In the genomic region with DNA sequence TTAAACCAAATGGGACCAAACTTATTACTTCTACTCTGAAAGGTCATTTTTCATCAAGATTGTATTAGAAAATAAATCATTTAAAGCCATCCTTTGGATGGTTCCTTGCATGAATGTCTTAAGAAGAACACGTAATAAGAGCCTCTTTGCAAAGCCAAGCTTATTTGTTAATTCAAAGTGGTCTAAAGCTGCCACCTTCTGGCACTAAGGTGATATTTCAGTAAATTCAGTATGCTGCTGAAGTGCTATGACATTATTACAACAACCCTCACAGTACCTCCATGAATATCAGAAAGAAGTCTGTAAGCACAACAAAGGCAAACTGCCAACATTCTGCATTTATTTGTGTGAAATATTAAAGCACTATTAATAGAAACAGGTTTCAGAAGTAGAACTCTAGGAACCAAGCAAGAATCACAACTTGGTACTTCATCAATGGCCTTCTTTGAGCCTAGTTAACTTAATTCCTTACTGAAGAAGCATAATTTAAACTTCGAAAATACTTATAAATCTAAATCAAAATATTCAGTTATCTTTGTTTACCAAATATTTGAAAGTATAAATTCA, we compare ENCODE assay signal across 8 cellular contexts. TPM values are rescaled to one million over a fixed set of nuclear protein-coding genes. Genes with fewer than 3 reads are reported as not detected.
DNase-seq lines count a peak whose midpoint lies in the region; ATAC-seq, FAIRE-seq and TF ChIP-seq lines count a peak whose summit lies in the region.

No MANE protein-coding gene starts in this region.

- no peak overlapping the region for H3K23ac ChIP-seq in IMR-90 (ENCODE audit: low read depth, low read length)

- no peak overlapping the region for H3K14ac ChIP-seq in IMR-90 (replicated peaks; ENCODE audit: low read depth, low read length)

- TF ChIP-seq POLR2A in IMR-90 (IDR thresholded peaks at IDR 0.05; ENCODE audit: low read depth, low read length) (no peak), esophagus squamous epithelium (IDR thresholded peaks at IDR 0.05) (no peak)

- H4K5ac ChIP-seq in IMR-90 (ENCODE audit: low read depth, low read length), result no peak overlapping the region

- no peak overlapping the region for H4K8ac ChIP-seq in IMR-90 (ENCODE audit: low read depth in 2 of 2, low read length in 2 of 2)

- no peaks in the 10 kb centered on the region for H3K9me2 ChIP-seq in OCI-LY7 (ENCODE audit: insufficient read depth, low read length)

- H3K4me2 ChIP-seq in IMR-90 (ENCODE audit: low read depth, low read length) (no peak overlapping the region), OCI-LY7 (ENCODE audit: low read length) (no peak overlapping the region)

- H3K4me1 ChIP-seq in IMR-90 (ENCODE audit: control insufficient read depth, insufficient read depth, low read length), result no peaks in the 10 kb centered on the region
- H3K4me1 ChIP-seq in OCI-LY7 (ENCODE audit: insufficient read depth, low read length, poor library complexity, severe bottlenecking), result no peaks in the 10 kb centered on the region
- no peaks in the 10 kb centered on the region for H3K4me1 ChIP-seq in small intestine (ENCODE audit: control insufficient read depth in 2 of 2, insufficient read depth in 1 of 2, low read depth in 1 of 2, low read length in 1 of 2)
- no peaks in the 10 kb centered on the region for H3K4me1 ChIP-seq in esophagus squamous epithelium

- no peak overlapping the region for H2BK20ac ChIP-seq in IMR-90 (ENCODE audit: low read depth, low read length)

- H2AK9ac ChIP-seq in IMR-90 (replicated peaks; ENCODE audit: low read depth, low read length, poor library complexity), result no peak overlapping the region

- H3K18ac ChIP-seq in IMR-90 (ENCODE audit: low read depth, low read length), result no peak overlapping the region

- peak; percentile 52 for TF ChIP-seq CTCF in IMR-90 (conservative IDR thresholded peaks at IDR 0.05; ENCODE audit: low read depth, low read length)
- TF ChIP-seq CTCF in OCI-LY7 (conservative IDR thresholded peaks at IDR 0.05; ENCODE audit: low read length), result peak; percentile 76
- peak; percentile 56 for TF ChIP-seq CTCF in fibroblast of the aortic adventitia (IDR thresholded peaks at IDR 0.05; ENCODE audit: insufficient read depth, low read length)
- TF ChIP-seq CTCF in esophagus squamous epithelium (IDR thresholded peaks at IDR 0.05), result peak in 2 of 6 experiments; percentile 15 to 39

- peak; percentile 49 for TF ChIP-seq RAD21 in IMR-90 (IDR thresholded peaks at IDR 0.05; ENCODE audit: low read length)

- FAIRE-seq in small intestine (lab: Jason Lieb, UNC), result no peak

- no peak overlapping the region for H3K4ac ChIP-seq in IMR-90 (ENCODE audit: low read depth, low read length)

- H4K20me1 ChIP-seq in IMR-90 (ENCODE audit: insufficient read depth, low read length), result no peaks in the 10 kb centered on the region
- no peaks in the 10 kb centered on the region; the same call in 1 of the 2 replicates for H4K20me1 ChIP-seq in OCI-LY7 (ENCODE audit: insufficient read depth, low read length)

- H2AK5ac ChIP-seq in IMR-90 (ENCODE audit: low read depth, low read length), result no peak overlapping the region

- BruUV-seq in IMR-90 (replicated peaks; lab: Mats Ljungman, UMichigan), result no TSS peak
- no TSS peak for BruUV-seq in OCI-LY7 (replicated peaks; lab: Mats Ljungman, UMichigan)

- H3K27me3 ChIP-seq in IMR-90 (ENCODE audit: control insufficient read depth, insufficient read depth, low read length) (no peaks in the 10 kb centered on the region), small intestine (ENCODE audit: control insufficient read depth in 2 of 2, insufficient read depth in 2 of 2, low read length in 2 of 2) (no peaks in the 10 kb centered on the region), esophagus squamous epithelium (no peaks in the 10 kb centered on the region)

- ATAC-seq in IMR-90 (ENCODE audit: low read depth) (peak; percentile 64), GM21423 (IDR thresholded peaks at IDR 0.05; ENCODE audit: unreplicated experiment) (no peak), GM19023 (IDR thresholded peaks at IDR 0.05; ENCODE audit: unreplicated experiment) (no peak)

- H3K36me3 ChIP-seq in IMR-90 (ENCODE audit: control insufficient read depth, insufficient read depth, low read length) (no peaks in the 10 kb centered on the region), OCI-LY7 (ENCODE audit: insufficient read depth, low read length) (no peaks in the 10 kb centered on the region), small intestine (ENCODE audit: control insufficient read depth in 2 of 2, insufficient read depth in 2 of 2, low read length in 2 of 2) (no peaks in the 10 kb centered on the region), esophagus squamous epithelium (no peaks in the 10 kb centered on the region)

- dilution Hi-C loops in IMR-90 (cut with HindIII; ENCODE audit: low sequenced_read_pairs, unreplicated experiment), result no loop called here

- in situ Hi-C loops in IMR-90 (cut with MboI; ENCODE audit: low sequenced_read_pairs), result no loop called here

- H3K79me2 ChIP-seq in OCI-LY7 (ENCODE audit: insufficient read depth, low read depth, low read length), result no peaks in the 10 kb centered on the region

- H2BK15ac ChIP-seq in IMR-90 (ENCODE audit: low read depth, low read length), result no peak overlapping the region

- intact Hi-C loops in IMR-90 (cut with micrococcal nuclease), result no loop called here
- intact Hi-C loops in OCI-LY7 (cut with micrococcal nuclease; ENCODE audit: unreplicated experiment), result no loop called here
- intact Hi-C loops in esophagus squamous epithelium (cut with DNase I), result no loop called here

- H3K79me1 ChIP-seq in IMR-90 (ENCODE audit: low read depth in 1 of 2, low read length in 2 of 2), result no peaks in the 10 kb centered on the region

- POLR2A ChIA-PET in IMR-90 (lab: Charles Lee; ENCODE audit: unreplicated experiment), result no interaction called here
- POLR2A ChIA-PET in OCI-LY7 (lab: Charles Lee), result interaction anchor here (0.6 to 1.3 kb wide), 2 partner anchors 35 to 1950 kb away, joined by 3 read pairs; no protein-coding TSS in a partner anchor

- H2BK5ac ChIP-seq in IMR-90 (ENCODE audit: low read depth, low read length, poor library complexity, severe bottlenecking), result no peak overlapping the region

- H2AFZ ChIP-seq in IMR-90 (replicated peaks; ENCODE audit: low read length, poor library complexity) (no peak overlapping the region), OCI-LY7 (ENCODE audit: low read length) (no peak overlapping the region)

- no CpG with 5 or more reads among the region's 2 CpGs for WGBS in IMR-90 (ENCODE audit: extremely low coverage in 2 of 2, insufficient read length in 1 of 2), 2 experiments
- 24 to 34% (median 27%) methylated on average over 2 of the region's 2 CpGs for WGBS in small intestine, 3 donors
- WGBS in esophagus squamous epithelium, 2 donors, result 25 to 30% methylated on average over 2 of the region's 2 CpGs

- H3K9me1 ChIP-seq in IMR-90 (ENCODE audit: insufficient read depth, low read length), result no peaks in the 10 kb centered on the region

- DNase-seq in DMS153 treated with DMSO at 0.1 percent for 48 hours (lab: John Stamatoyannopoulos, UW; ENCODE audit: unreplicated experiment) (peak; percentile 79), IMR-90 (peak; percentile 43), OCI-LY7 (ENCODE audit: low spot score) (peak; percentile 28), fibroblast of the aortic adventitia (ENCODE audit: low read depth) (peak; percentile 71), small intestine (peak; percentile 5), esophagus squamous epithelium (lab: John Stamatoyannopoulos, UW) (no peak)

- no peak overlapping the region for H3K56ac ChIP-seq in IMR-90 (ENCODE audit: extremely low read depth, insufficient read depth, low read length)

- H4K91ac ChIP-seq in IMR-90 (ENCODE audit: insufficient read depth, low read depth, low read length), result no peak overlapping the region

- no peak overlapping the region for H3K9ac ChIP-seq in IMR-90 (ENCODE audit: low read depth, low read length)

- no peaks in the 10 kb centered on the region for H3K9me3 ChIP-seq in IMR-90 (ENCODE audit: control insufficient read depth, insufficient read depth, low read length)
- H3K9me3 ChIP-seq in OCI-LY7 (ENCODE audit: low read length), result no peaks in the 10 kb centered on the region
- H3K9me3 ChIP-seq in small intestine (ENCODE audit: control insufficient read depth, low read depth), result no peaks in the 10 kb centered on the region
- H3K9me3 ChIP-seq in esophagus squamous epithelium, result no peaks in the 10 kb centered on the region

- H3K4me3 ChIP-seq in IMR-90 (ENCODE audit: insufficient read depth, low read depth, low read length) (no peak overlapping the region), OCI-LY7 (ENCODE audit: low read depth, low read length, poor library complexity, severe bottlenecking) (no peak overlapping the region), fibroblast of the aortic adventitia (ENCODE audit: low read depth, low read length) (no peak overlapping the region), small intestine (ENCODE audit: low read depth in 1 of 2, low read length in 2 of 2) (no peak overlapping the region), esophagus squamous epithelium (no peak overlapping the region)

- H3K27ac ChIP-seq in IMR-90 (ENCODE audit: insufficient read depth, low read length) (no peak overlapping the region), OCI-LY7 (ENCODE audit: low read depth, low read length, poor library complexity, severe bottlenecking) (no peak overlapping the region), small intestine (ENCODE audit: low read depth in 1 of 2, low read length in 1 of 2) (no peak overlapping the region), esophagus squamous epithelium (no peak overlapping the region)

- CTCF ChIA-PET in IMR-90 (lab: Yijun Ruan, JAX) (interaction anchor here (0.6 to 1.5 kb wide), 3 partner anchors 10 to 18 kb away, joined by 3 to 10 read pairs (median 3); no protein-coding TSS in a partner anchor), OCI-LY7 (lab: Charles Lee; ENCODE audit: unreplicated experiment) (no interaction called here)

- H2BK120ac ChIP-seq in IMR-90 (ENCODE audit: low read depth, low read length), result no peak overlapping the region

TF ChIP-seq in IMR-90, 13 proteins besides CTCF, POLR2A, EP300 and RAD21 (continues in another document):
- TF ChIP-seq MAZ (IDR thresholded peaks at IDR 0.05; ENCODE audit: borderline replicate concordance, low read depth, low read length) (no peak), CEBPB (IDR thresholded peaks at IDR 0.05; ENCODE audit: low read depth, low read length) (no peak)

RNA-seq across cellular contexts. Expression of a gene that starts 53.1 kb away (rescaled TPM):
- total RNA-seq in IMR-90 (2012; rRNA removed), result 0.83 and 0.90 TPM in 2 replicates
- 0.60 and 0.86 TPM in 2 replicates for polyA plus RNA-seq in IMR-90 (2012; rRNA removed)
- polyA plus RNA-seq in IMR-90 (2012; cell fraction: cytosol; rRNA removed), result 0.20 and 0.32 TPM in 2 replicates
- polyA plus RNA-seq in IMR-90 (2012; cell fraction: nucleus; rRNA removed; ENCODE audit: low replicate concordance), result 0.13 and 0.20 TPM in 2 replicates
- not detected in 2 replicates for total RNA-seq in OCI-LY7 (2014; rRNA removed; shearing (Covaris generic))
- total RNA-seq in OCI-LY7 (2022), result not detected in 2 replicates
- total RNA-seq in fibroblast of the aortic adventitia (ENCODE audit: low replicate concordance), result 0.09 and 1.1 TPM in 2 replicates
- 1 to 10 TPM in 2 of 3 donors, under 1 TPM in 1; 0.22 to 2.5 (median 1.6) TPM for polyA plus RNA-seq in small intestine
- total RNA-seq in esophagus squamous epithelium, result not detected
